Comparison of ENCODE assay signal across 14 cellular contexts in the genomic region with DNA sequence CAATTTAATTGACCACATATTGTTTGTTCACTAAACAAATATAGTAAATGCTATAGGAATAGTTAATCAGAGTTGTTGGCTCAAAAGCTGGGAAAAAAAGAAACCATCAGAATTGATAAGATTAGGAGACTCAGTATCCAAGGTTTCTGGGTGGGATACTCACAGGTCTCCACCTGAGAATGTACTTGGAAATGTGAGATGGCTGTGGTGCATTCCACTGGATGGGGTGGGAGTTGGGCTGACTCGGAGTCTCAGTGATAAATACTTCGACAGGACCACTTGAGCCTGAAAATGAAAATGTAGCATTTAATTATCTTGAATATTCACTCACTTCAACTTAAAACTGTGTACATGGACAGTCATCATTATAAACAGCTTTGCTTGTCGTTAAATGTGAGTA.
"Had no signal": no experiment of that assay in that cellular context is flagged by ENCODE, and none has a peak within 500 bp of the region (broad histone marks: within the 10 kb centered on the region; RNA-seq: fewer than 3 reads in every experiment).

No MANE protein-coding gene starts in this region.

- ATAC-seq: esophagus mucosa; left lung; stimulated activated effector memory CD8-positive, alpha-beta T cell treated with anti-CD3 and anti-CD28 coated beads, Interleukin-12 subunit alpha, Interleukin-12 subunit beta, amount 100 ng/mL, for 72 hours had no signal

- H3K4me1 ChIP-seq: parathyroid adenoma had no signal

- H3K79me2 ChIP-seq: parathyroid adenoma had no signal

- H3K27ac ChIP-seq: parathyroid adenoma, SJCRH30, VCaP had no signal

- DNase-seq: activated CD4-positive, alpha-beta T cell treated with anti-CD3 and anti-CD28 coated beads for 4 hours; activated CD8-positive, alpha-beta memory T cell treated with anti-CD3 and anti-CD28 coated beads for 24 hours; activated naive CD4-positive, alpha-beta T cell treated with anti-CD3 and anti-CD28 coated beads, Interleukin-2, amount 10 ng/mL, durations not matched to agents 7 days and 5 days; cerebellar nuclear complex; left lung; retina; SJCRH30; T-helper 9 cell; trophoblast cell had no signal

- H3K9ac ChIP-seq: parathyroid adenoma had no signal

- H2AFZ ChIP-seq: parathyroid adenoma had no signal

- FAIRE-seq: islet of Langerhans had no signal

- H3K4me3 ChIP-seq: left lung, SJCRH30 had no signal

- H3K27me3 ChIP-seq: left lung, SJCRH30 had no signal

- H3K9me3 ChIP-seq: left lung, SJCRH30 had no signal
